Comparison of ENCODE assay signal across 8 cellular contexts in genomic region chr12:71230542-71230941, GRCh38.
"Had no signal": no experiment of that assay in that cellular context is flagged by ENCODE, and none has a peak within 500 bp of the region (broad histone marks: within the 10 kb centered on the region; RNA-seq: fewer than 3 reads in every experiment).

No MANE protein-coding gene starts in this region.

- H3K4me3 ChIP-seq: GM12878 had no signal

- FAIRE-seq: G401.6, GM12878, GM12891, GM12892, GM18507, GM19239 had no signal

- DNase-seq: GDM1, GF-D8 had no signal
